Comparison of ENCODE assay signal across 9 cellular contexts in genomic region chr19:48719263-48720171, GRCh38. TPM values are rescaled to one million over a fixed set of nuclear protein-coding genes. Genes with fewer than 3 reads are reported as not detected.
A peak's percentile ranks its signal among the peaks of the same experiment; 100 is the strongest.
DNase-seq lines count a peak whose midpoint lies in the region; ATAC-seq and TF ChIP-seq lines count a peak whose summit lies in the region.
"Had no signal": no experiment of that assay in that cellular context is flagged by ENCODE, and none has a peak within 500 bp of the region (broad histone marks: within the 10 kb centered on the region; RNA-seq: fewer than 3 reads in every experiment).

Gene MAMSTR (minus strand): TSS chr19:48719725. CDS start chr19:48719031, 694 bp downstream.

- no peak for DNase-seq in CD4-positive, alpha-beta T cell
- DNase-seq in NT2/D1 (ENCODE audit: low read depth, low spot score) = no peak
- no peak for DNase-seq in endothelial cell (ENCODE audit: low spot score)
- DNase-seq in NAMALWA (ENCODE audit: low spot score) = no peak
- DNase-seq: activated CD4-positive, alpha-beta T cell treated with anti-CD3 and anti-CD28 coated beads, Interleukin-2, amount 50 U/mL, for 1 hour had no signal

- intact Hi-C loops in CD4-positive, alpha-beta T cell (cut with DNase I, micrococcal nuclease) = loop anchor here (2.0 to 10.0 kb wide), 3 partner anchors 19 to 215 kb away; no protein-coding TSS in a partner anchor

- peak within 1 kb of the TSS; percentile 92 for H3K4me3 Mint-ChIP-seq in CD4-positive, alpha-beta T cell
- peak within 1 kb of the TSS; percentile 72 for H3K4me3 Mint-ChIP-seq in endothelial cell (ENCODE audit: unreplicated experiment)

- H3K27me3 Mint-ChIP-seq in CD4-positive, alpha-beta T cell = no peaks in the 10 kb centered on the region
- peaks cover 23% of the 10 kb centered on the region for H3K27me3 Mint-ChIP-seq in endothelial cell (ENCODE audit: unreplicated experiment)

- peaks cover 8% of the 10 kb centered on the region for H3K4me1 ChIP-seq in NT2/D1 (ENCODE audit: insufficient read depth, insufficient read length)
- peaks cover 7 to 8% of the 10 kb centered on the region in 2 experiments for H3K4me1 ChIP-seq in neutrophil (ENCODE audit: control insufficient read depth in 1 of 2, insufficient read depth in 1 of 2, low read depth in 1 of 2, low read length in 1 of 2)

- peak within 1 kb of the TSS; percentile 81 for H3K27ac ChIP-seq in CD4-positive, alpha-beta T cell (ENCODE audit: low read depth, low read length)
- no peak within 1 kb of the TSS for H3K27ac ChIP-seq in neutrophil

- H3K9ac ChIP-seq in NT2/D1 (ENCODE audit: insufficient read length, low read depth) = peak within 1 kb of the TSS; percentile 53

- H3K27me3 ChIP-seq in CD4-positive, alpha-beta T cell (ENCODE audit: control insufficient read depth, insufficient read depth, low read length) = no peaks in the 10 kb centered on the region
- H3K27me3 ChIP-seq in NT2/D1 (ENCODE audit: insufficient read depth, insufficient read length) (no peaks in the 10 kb centered on the region), neutrophil (no peaks in the 10 kb centered on the region)

- peak within 1 kb of the TSS; percentile 19 for H3K4me3 ChIP-seq in NT2/D1 (ENCODE audit: insufficient read length, low read depth)
- H3K4me3 ChIP-seq in neutrophil (ENCODE audit: low read depth in 1 of 2, low read length in 1 of 2) = peak within 1 kb of the TSS; percentile 56 to 61

- peak within 1 kb of the TSS; percentile 96 for H3K27ac Mint-ChIP-seq in CD4-positive, alpha-beta T cell
- H3K27ac Mint-ChIP-seq in endothelial cell (ENCODE audit: unreplicated experiment) = peak within 1 kb of the TSS; percentile 76

- ATAC-seq in CD4-positive, alpha-beta T cell (ENCODE audit: poor library complexity) = no peak
- no peak for ATAC-seq in GM21529 (IDR thresholded peaks at IDR 0.05; ENCODE audit: unreplicated experiment)
- ATAC-seq in GM21390 (IDR thresholded peaks at IDR 0.05; ENCODE audit: unreplicated experiment) = no peak
- ATAC-seq in GM18909 (IDR thresholded peaks at IDR 0.05; ENCODE audit: poor library complexity, unreplicated experiment) = no peak

- POLR2A ChIA-PET in CD4-positive, alpha-beta T cell (lab: Charles Lee) = interaction anchor here (1.5 to 2.2 kb wide), 2 partner anchors 20 to 82 kb away, joined by 4 to 13 read pairs; no protein-coding TSS in a partner anchor

- no peaks in the 10 kb centered on the region for H3K9me3 ChIP-seq in CD4-positive, alpha-beta T cell (ENCODE audit: control insufficient read depth, low read length)
- H3K9me3 ChIP-seq in NT2/D1 (ENCODE audit: insufficient read depth, low read length) (no peaks in the 10 kb centered on the region), neutrophil (no peaks in the 10 kb centered on the region)

- H3K36me3 Mint-ChIP-seq in CD4-positive, alpha-beta T cell (ENCODE audit: low read depth) = no peaks in the 10 kb centered on the region
- H3K36me3 Mint-ChIP-seq in endothelial cell (ENCODE audit: low read depth, unreplicated experiment) = peaks cover 22% of the 10 kb centered on the region

- H3K4me1 Mint-ChIP-seq in CD4-positive, alpha-beta T cell (ENCODE audit: low read depth) = peaks cover 17% of the 10 kb centered on the region
- H3K4me1 Mint-ChIP-seq in endothelial cell (ENCODE audit: unreplicated experiment) = peaks cover 29% of the 10 kb centered on the region

- no peak for TF ChIP-seq CTCF in CD4-positive, alpha-beta T cell (IDR thresholded peaks at IDR 0.05)
- TF ChIP-seq CTCF in endothelial cell (IDR thresholded peaks at IDR 0.05; ENCODE audit: unreplicated experiment) (no peak), neutrophil (IDR thresholded peaks at IDR 0.05) (no peak)

- CTCF ChIA-PET in CD4-positive, alpha-beta T cell (lab: Charles Lee) = no interaction called here

- H3K36me3 ChIP-seq in NT2/D1 (ENCODE audit: insufficient read depth, insufficient read length, low read length) (no peaks in the 10 kb centered on the region), neutrophil (no peaks in the 10 kb centered on the region)

- no peaks in the 10 kb centered on the region for H3K9me3 Mint-ChIP-seq in CD4-positive, alpha-beta T cell
- no peaks in the 10 kb centered on the region for H3K9me3 Mint-ChIP-seq in endothelial cell (ENCODE audit: unreplicated experiment)

RNA-seq across cellular contexts. Expression of gene MAMSTR, which starts in this region (rescaled TPM):
- total RNA-seq in CD4-positive, alpha-beta T cell = under 1 TPM; 0.47 to 0.50 TPM
- 1.5 TPM for total RNA-seq in endothelial cell (ENCODE audit: unreplicated experiment)
